ENCODE assay signal across 8 cellular contexts in the genomic region with DNA sequence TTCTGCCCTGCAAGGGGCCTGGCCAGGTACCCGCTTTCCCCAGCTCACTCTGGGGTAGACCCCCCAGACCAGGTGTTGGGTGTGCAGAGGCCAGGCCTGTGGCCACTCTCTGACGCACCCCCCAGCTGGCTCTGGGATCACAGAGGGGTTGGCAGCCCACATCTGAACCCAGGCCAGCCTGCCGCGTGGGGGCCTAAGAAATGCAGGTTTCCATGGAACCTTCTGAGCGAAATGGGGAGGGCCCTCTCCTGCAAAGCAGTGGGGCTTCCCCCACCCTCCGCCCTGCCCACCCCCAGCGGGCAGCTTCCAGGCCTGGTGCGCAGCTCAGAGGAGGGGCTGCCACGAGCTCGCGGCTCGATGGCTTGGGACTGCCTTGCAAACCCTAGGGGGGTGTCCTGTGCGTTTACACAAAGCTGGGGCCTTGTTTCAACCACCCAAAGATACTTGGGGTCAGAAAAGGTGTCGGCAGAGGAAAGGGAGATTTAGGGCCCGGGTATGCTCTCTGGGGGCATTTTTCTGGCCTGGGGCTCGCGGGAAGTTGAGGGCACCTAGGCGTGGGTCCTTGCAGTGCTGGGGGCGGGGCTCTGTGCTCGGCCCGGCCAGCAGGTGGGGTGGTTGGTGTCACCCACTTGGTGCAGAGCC. TPM values are rescaled to one million over a fixed set of nuclear protein-coding genes. Genes with fewer than 3 reads are reported as not detected.
DNase-seq lines count a peak whose midpoint lies in the region; ATAC-seq, FAIRE-seq and TF ChIP-seq lines count a peak whose summit lies in the region.
"Not testable (repeated sequence)": the region's sequence is repeated elsewhere in the genome, so short reads cannot be mapped to it uniquely, and the experiment has no call there.

No MANE protein-coding gene starts in this region.

- FAIRE-seq in HepG2 (lab: Jason Lieb, UNC) = not testable (repeated sequence)

- in situ Hi-C loops in HepG2 (cut with HindIII; ENCODE audit: extremely low pct_ligation_motif_present, low pct_unique_long_range_greater_than_20kb) = loop anchor here (10.0 kb wide), 1 partner anchor 192 kb away; a partner anchor contains a TSS

- H3K27me3 ChIP-seq in CD8-positive, alpha-beta T cell (ENCODE audit: insufficient read depth, low read length); HepG2 (ENCODE audit: control insufficient read depth in 1 of 2, insufficient read depth in 2 of 2, low read length in 2 of 2): not testable (repeated sequence)
- peaks cover 16% of the 10 kb centered on the region for H3K27me3 ChIP-seq in osteoblast (ENCODE audit: insufficient read depth, low read length)

- intact Hi-C loops in CD8-positive, alpha-beta T cell (cut with DNase I, micrococcal nuclease) = loop anchor here in 1 of 2 experiments (1.0 kb wide), 1 partner anchor 192 kb away; no protein-coding TSS in a partner anchor
- intact Hi-C loops in activated T-helper 2 cell treated with anti-CD3 and anti-CD28 coated beads, Interferon-gamma antibody, Interleukin-2, Interleukin-4, amounts not matched to agents 10 μg/mL and 5 μg/mL and 100 μg/mL, durations not matched to agents 14 hours and 24 hours and 36 hours (cut with micrococcal nuclease) = loop anchor here (1.0 to 10.0 kb wide), 2 partner anchors 101 to 332 kb away; a partner anchor contains a TSS
- intact Hi-C loops in HepG2 (cut with micrococcal nuclease; ENCODE audit: unreplicated experiment) = not testable (repeated sequence)

- H3K4me2 ChIP-seq in HepG2 (ENCODE audit: low read depth, low read length) (peak overlapping the region; percentile 77), osteoblast (ENCODE audit: insufficient read depth, low read length) (peak overlapping the region; percentile 9)

- not testable (repeated sequence) for H3K9me3 ChIP-seq in CD8-positive, alpha-beta T cell (ENCODE audit: low read length); HepG2 (ENCODE audit: low read length); osteoblast (ENCODE audit: low read depth, low read length)

- POLR2A ChIA-PET in CD8-positive, alpha-beta T cell (lab: Charles Lee) = interaction anchor here (0.7 to 1.6 kb wide), 7 partner anchors 23 to 191 kb away, joined by 3 to 6 read pairs (median 4); a partner anchor contains a TSS
- POLR2A ChIA-PET in HepG2 (lab: Yijun Ruan, JAX) = interaction anchor here (1.2 to 2.3 kb wide), 4 partner anchors 15 to 41 kb away, joined by 3 to 7 read pairs (median 6); a partner anchor contains a TSS

- not testable (repeated sequence) for DNase-seq in CD8-positive, alpha-beta T cell; LNCaP clone FGC (ENCODE audit: low read depth); activated T-helper 2 cell treated with anti-CD3 and anti-CD28 coated beads, Interferon-gamma antibody, Interleukin-2, Interleukin-4, amounts not matched to agents 10 μg/mL and 5 μg/mL and 100 μg/mL, durations not matched to agents 14 hours and 24 hours and 36 hours (ENCODE audit: low spot score); coronary artery (ENCODE audit: low spot score); HepG2 (ENCODE audit: low spot score); osteoblast (ENCODE audit: insufficient read length, low spot score, missing footprints)

- not testable (repeated sequence) for H2AFZ ChIP-seq in HepG2 (ENCODE audit: low read length); osteoblast (ENCODE audit: low read length)

- CTCF ChIA-PET in CD8-positive, alpha-beta T cell (lab: Charles Lee) = interaction anchor here (0.8 to 4.0 kb wide), 18 partner anchors 14 to 227 kb away, joined by 3 to 36 read pairs (median 6); a partner anchor contains a TSS
- CTCF ChIA-PET in HepG2 (lab: Yijun Ruan, JAX; ENCODE audit: low intra/inter-chr PET ratio, low total read pairs) = not testable (repeated sequence)

- H3K27me3 Mint-ChIP-seq in CD8-positive, alpha-beta T cell (ENCODE audit: low read depth); activated T-helper 2 cell treated with anti-CD3 and anti-CD28 coated beads, Interferon-gamma antibody, Interleukin-2, Interleukin-4, amounts not matched to agents 10 μg/mL and 5 μg/mL and 100 μg/mL, durations not matched to agents 14 hours and 24 hours and 36 hours (ENCODE audit: low read depth): not testable (repeated sequence)
- H3K27me3 Mint-ChIP-seq in T-helper 1 cell treated with Interleukin-12 subunit alpha and Interleukin-12 subunit beta and Interleukin-4 antibody, amounts not matched to agents 30 μg/mL and 1 μg/mL, for 36 hours (ENCODE audit: low read depth) = peaks cover 10% of the 10 kb centered on the region

- peaks cover 25% of the 10 kb centered on the region for H3K4me1 Mint-ChIP-seq in CD8-positive, alpha-beta T cell (ENCODE audit: low read depth)
- H3K4me1 Mint-ChIP-seq in T-helper 1 cell treated with Interleukin-12 subunit alpha and Interleukin-12 subunit beta and Interleukin-4 antibody, amounts not matched to agents 30 μg/mL and 1 μg/mL, for 36 hours (ENCODE audit: low read depth) = peaks cover 10% of the 10 kb centered on the region
- not testable (repeated sequence) for H3K4me1 Mint-ChIP-seq in activated T-helper 2 cell treated with anti-CD3 and anti-CD28 coated beads, Interferon-gamma antibody, Interleukin-2, Interleukin-4, amounts not matched to agents 10 μg/mL and 5 μg/mL and 100 μg/mL, durations not matched to agents 14 hours and 24 hours and 36 hours (ENCODE audit: low read depth)

- not testable (repeated sequence) for H3K27ac Mint-ChIP-seq in CD8-positive, alpha-beta T cell; activated T-helper 2 cell treated with anti-CD3 and anti-CD28 coated beads, Interferon-gamma antibody, Interleukin-2, Interleukin-4, amounts not matched to agents 10 μg/mL and 5 μg/mL and 100 μg/mL, durations not matched to agents 14 hours and 24 hours and 36 hours
- peak overlapping the region; percentile 50 for H3K27ac Mint-ChIP-seq in T-helper 1 cell treated with Interleukin-12 subunit alpha and Interleukin-12 subunit beta and Interleukin-4 antibody, amounts not matched to agents 30 μg/mL and 1 μg/mL, for 36 hours

- peak overlapping the region; percentile 47; the same call in 1 of the 2 replicates for H3K9ac ChIP-seq in HepG2 (ENCODE audit: insufficient read depth, low read depth, low read length)

- H3K36me3 Mint-ChIP-seq in CD8-positive, alpha-beta T cell; T-helper 1 cell treated with Interleukin-12 subunit alpha and Interleukin-12 subunit beta and Interleukin-4 antibody, amounts not matched to agents 30 μg/mL and 1 μg/mL, for 36 hours (ENCODE audit: low read depth): not testable (repeated sequence)
- peaks cover 18% of the 10 kb centered on the region for H3K36me3 Mint-ChIP-seq in activated T-helper 2 cell treated with anti-CD3 and anti-CD28 coated beads, Interferon-gamma antibody, Interleukin-2, Interleukin-4, amounts not matched to agents 10 μg/mL and 5 μg/mL and 100 μg/mL, durations not matched to agents 14 hours and 24 hours and 36 hours (ENCODE audit: low read depth)

- ATAC-seq in CD8-positive, alpha-beta T cell = not testable (repeated sequence)
- ATAC-seq in HepG2 = peak; percentile 9

- not testable (repeated sequence) for H3K4me3 ChIP-seq in CD8-positive, alpha-beta T cell (ENCODE audit: low read depth, low read length); osteoblast (ENCODE audit: insufficient read depth, low read length)
- peak overlapping the region; percentile 40 for H3K4me3 ChIP-seq in LNCaP clone FGC (ENCODE audit: low read depth, low read length)
- peak overlapping the region; percentile 72 for H3K4me3 ChIP-seq in coronary artery
- H3K4me3 ChIP-seq in HepG2 (replicated peaks in 1 of 3; ENCODE audit: insufficient read depth in 1 of 3, low read depth in 2 of 3, low read length in 3 of 3) = peak overlapping the region; percentile 45 to 61 (median 58); a peak in 4 of 6 replicates

- WGBS in HepG2 (ENCODE audit: low lambda C conversion rate) = 0% methylated on average over 3 of the region's 21 CpGs

- H3K4me1 ChIP-seq in CD8-positive, alpha-beta T cell (ENCODE audit: insufficient read depth, low read length) = peaks cover 34% of the 10 kb centered on the region
- H3K4me1 ChIP-seq in HepG2 (ENCODE audit: insufficient read depth, low read length) (peaks cover 41% of the 10 kb centered on the region), osteoblast (ENCODE audit: insufficient read depth, low read length) (peaks cover 18% of the 10 kb centered on the region)

- TF ChIP-seq RAD21 in HepG2 (CRISPR knock-in tag; IDR thresholded peaks at IDR 0.05) = not testable (repeated sequence)

- not testable (repeated sequence) for H3K79me2 ChIP-seq in HepG2 (ENCODE audit: insufficient read depth, low read length); osteoblast (ENCODE audit: insufficient read depth, low read length)

- H3K36me3 ChIP-seq in CD8-positive, alpha-beta T cell (ENCODE audit: insufficient read depth, low read length); HepG2 (replicated peaks in 1 of 2; ENCODE audit: control insufficient read depth in 1 of 2, insufficient read depth in 2 of 2, low read length in 2 of 2); osteoblast (ENCODE audit: insufficient read depth, low read length): not testable (repeated sequence)

- peak overlapping the region; percentile 60 for H3K4me3 Mint-ChIP-seq in CD8-positive, alpha-beta T cell
- H3K4me3 Mint-ChIP-seq in T-helper 1 cell treated with Interleukin-12 subunit alpha and Interleukin-12 subunit beta and Interleukin-4 antibody, amounts not matched to agents 30 μg/mL and 1 μg/mL, for 36 hours = peak overlapping the region; percentile 48
- H3K4me3 Mint-ChIP-seq in activated T-helper 2 cell treated with anti-CD3 and anti-CD28 coated beads, Interferon-gamma antibody, Interleukin-2, Interleukin-4, amounts not matched to agents 10 μg/mL and 5 μg/mL and 100 μg/mL, durations not matched to agents 14 hours and 24 hours and 36 hours (ENCODE audit: low read depth) = peak overlapping the region; percentile 47

- TF ChIP-seq CTCF in CD8-positive, alpha-beta T cell (IDR thresholded peaks at IDR 0.05); LNCaP clone FGC (IDR thresholded peaks at IDR 0.05; ENCODE audit: control insufficient read depth, extremely low read depth, insufficient read depth); coronary artery (IDR thresholded peaks at IDR 0.05); HepG2 (CRISPR knock-in tag; IDR thresholded peaks at IDR 0.05); osteoblast (IDR thresholded peaks at IDR 0.05; ENCODE audit: extremely low read depth, low read depth, low read length): not testable (repeated sequence)

- not testable (repeated sequence) for H4K20me1 ChIP-seq in HepG2 (ENCODE audit: insufficient read depth, low read length); osteoblast (ENCODE audit: insufficient read depth, low read length)

- TF ChIP-seq POLR2A in HepG2 (IDR thresholded peaks at IDR 0.05; ENCODE audit: insufficient read depth in 1 of 2, low read depth in 2 of 2, low read length in 2 of 2) = not testable (repeated sequence)

- not testable (repeated sequence) for H3K9me3 Mint-ChIP-seq in CD8-positive, alpha-beta T cell; T-helper 1 cell treated with Interleukin-12 subunit alpha and Interleukin-12 subunit beta and Interleukin-4 antibody, amounts not matched to agents 30 μg/mL and 1 μg/mL, for 36 hours; activated T-helper 2 cell treated with anti-CD3 and anti-CD28 coated beads, Interferon-gamma antibody, Interleukin-2, Interleukin-4, amounts not matched to agents 10 μg/mL and 5 μg/mL and 100 μg/mL, durations not matched to agents 14 hours and 24 hours and 36 hours

- not testable (repeated sequence) for H3K27ac ChIP-seq in CD8-positive, alpha-beta T cell (ENCODE audit: low read depth, low read length); osteoblast (ENCODE audit: low read depth, low read length)
- H3K27ac ChIP-seq in coronary artery (peak overlapping the region in 1 of 2 donors; percentile 77), HepG2 (ENCODE audit: extremely low read length, insufficient read depth, low read length) (peak overlapping the region; percentile 63), temporal lobe (ENCODE audit: low read depth, low read length) (peak overlapping the region; percentile 27)

- not testable (repeated sequence) for BruUV-seq in HepG2 (replicated peaks; lab: Mats Ljungman, UMichigan)

- not testable (repeated sequence) for TF ChIP-seq EP300 in HepG2 (IDR thresholded peaks at IDR 0.05; ENCODE audit: low read depth in 2 of 2, low read length in 2 of 2); HepG2 (CRISPR knock-in tag; IDR thresholded peaks at IDR 0.05; ENCODE audit: borderline replicate concordance)

RNA-seq across cellular contexts. Expression of a gene that starts 1.0 kb away (rescaled TPM):
- 1 to 10 TPM; 1.7 to 2.1 TPM for total RNA-seq in CD8-positive, alpha-beta T cell
- total RNA-seq in activated T-helper 2 cell treated with anti-CD3 and anti-CD28 coated beads, Interferon-gamma antibody, Interleukin-2, Interleukin-4, amounts not matched to agents 10 μg/mL and 5 μg/mL and 100 μg/mL, durations not matched to agents 14 hours and 24 hours and 36 hours = 5.0 and 5.1 TPM in 2 replicates
- 0.48 and 1.1 TPM in 2 replicates for total RNA-seq in HepG2 (2016; rRNA removed; fragmentation: Illumina TruSeq; extraction: Trizol)
- total RNA-seq in HepG2 (2016; cell fraction: cytosol; rRNA removed; fragmentation: Illumina TruSeq; extraction: Trizol; ENCODE audit: low read depth) = 0.61 and 0.71 TPM in 2 replicates
- total RNA-seq in HepG2 (2016; cell fraction: insoluble cytoplasmic fraction; rRNA removed; fragmentation: Illumina TruSeq; extraction: Trizol) = 0.30 and 1.00 TPM in 2 replicates
- 0.59 and 0.90 TPM in 2 replicates for total RNA-seq in HepG2 (2016; cell fraction: membrane; rRNA removed; fragmentation: Illumina TruSeq; extraction: Trizol)
- total RNA-seq in HepG2 (2016; cell fraction: nucleus; rRNA removed; fragmentation: Illumina TruSeq; extraction: Trizol) = 1.0 TPM in 2 replicates
- polyA plus RNA-seq in HepG2 (2011; rRNA removed) = 1.2 and 1.4 TPM in 2 replicates
- polyA plus RNA-seq in HepG2 (2011; cell fraction: cytosol; rRNA removed) = 0.45 and 0.97 TPM in 2 replicates
- polyA plus RNA-seq in HepG2 (2011; cell fraction: nucleus; rRNA removed) = 22.1 and 27.9 TPM in 2 replicates
- 2.2 TPM in 2 replicates for polyA plus RNA-seq in HepG2 (2012)
- polyA plus RNA-seq in HepG2 (2016; cell fraction: cytosol; fragmentation: Illumina TruSeq; extraction: Trizol; ENCODE audit: low read depth) = 0.40 and 0.78 TPM in 2 replicates
- polyA plus RNA-seq in HepG2 (2016; cell fraction: insoluble cytoplasmic fraction; fragmentation: Illumina TruSeq; extraction: Trizol; ENCODE audit: low read depth) = 0.61 and 0.74 TPM in 2 replicates
- 0.52 and 0.76 TPM in 2 replicates for polyA plus RNA-seq in HepG2 (2016; cell fraction: membrane; fragmentation: Illumina TruSeq; extraction: Trizol; ENCODE audit: low read depth)
- 4.1 and 4.6 TPM in 2 replicates for polyA plus RNA-seq in HepG2 (2016; cell fraction: nucleus; fragmentation: Illumina TruSeq; extraction: Trizol; ENCODE audit: insufficient read depth, low read depth)
- polyA minus RNA-seq in HepG2 (2011; rRNA and poly(A)+ RNA removed; ENCODE audit: low replicate concordance) = 0.77 and 1.1 TPM in 2 replicates
- polyA minus RNA-seq in HepG2 (2011; cell fraction: cytosol; rRNA and poly(A)+ RNA removed) = 1.5 and 1.8 TPM in 2 replicates
- polyA minus RNA-seq in HepG2 (2011; cell fraction: nucleus; rRNA and poly(A)+ RNA removed) = 3.0 and 3.3 TPM in 2 replicates
- total RNA-seq in osteoblast = 0.88 and 1.1 TPM in 2 replicates
- total RNA-seq in temporal lobe = 2.5 TPM

RNA-seq across cellular contexts. Expression of a gene that starts 5.9 kb away (rescaled TPM):
- total RNA-seq in CD8-positive, alpha-beta T cell = 10 to 100 TPM; 15.7 to 17.1 TPM
- total RNA-seq in activated T-helper 2 cell treated with anti-CD3 and anti-CD28 coated beads, Interferon-gamma antibody, Interleukin-2, Interleukin-4, amounts not matched to agents 10 μg/mL and 5 μg/mL and 100 μg/mL, durations not matched to agents 14 hours and 24 hours and 36 hours = 127 and 133 TPM in 2 replicates
- total RNA-seq in HepG2 (2016; rRNA removed; fragmentation: Illumina TruSeq; extraction: Trizol) = 155 and 192 TPM in 2 replicates
- total RNA-seq in HepG2 (2016; cell fraction: cytosol; rRNA removed; fragmentation: Illumina TruSeq; extraction: Trizol; ENCODE audit: low read depth) = 102 and 115 TPM in 2 replicates
- 166 and 201 TPM in 2 replicates for total RNA-seq in HepG2 (2016; cell fraction: insoluble cytoplasmic fraction; rRNA removed; fragmentation: Illumina TruSeq; extraction: Trizol)
- 119 and 147 TPM in 2 replicates for total RNA-seq in HepG2 (2016; cell fraction: membrane; rRNA removed; fragmentation: Illumina TruSeq; extraction: Trizol)
- total RNA-seq in HepG2 (2016; cell fraction: nucleus; rRNA removed; fragmentation: Illumina TruSeq; extraction: Trizol) = 76.8 and 86.8 TPM in 2 replicates
- polyA plus RNA-seq in HepG2 (2011; rRNA removed) = 184 and 189 TPM in 2 replicates
- 184 and 289 TPM in 2 replicates for polyA plus RNA-seq in HepG2 (2011; cell fraction: cytosol; rRNA removed)
- 352 and 483 TPM in 2 replicates for polyA plus RNA-seq in HepG2 (2011; cell fraction: nucleus; rRNA removed)
- polyA plus RNA-seq in HepG2 (2012) = 109 and 121 TPM in 2 replicates
- polyA plus RNA-seq in HepG2 (2016; cell fraction: cytosol; fragmentation: Illumina TruSeq; extraction: Trizol; ENCODE audit: low read depth) = 97.4 and 122 TPM in 2 replicates
- polyA plus RNA-seq in HepG2 (2016; cell fraction: insoluble cytoplasmic fraction; fragmentation: Illumina TruSeq; extraction: Trizol; ENCODE audit: low read depth) = 136 and 146 TPM in 2 replicates
- polyA plus RNA-seq in HepG2 (2016; cell fraction: membrane; fragmentation: Illumina TruSeq; extraction: Trizol; ENCODE audit: low read depth) = 95.2 and 109 TPM in 2 replicates
- polyA plus RNA-seq in HepG2 (2016; cell fraction: nucleus; fragmentation: Illumina TruSeq; extraction: Trizol; ENCODE audit: insufficient read depth, low read depth) = 167 and 176 TPM in 2 replicates
- polyA minus RNA-seq in HepG2 (2011; rRNA and poly(A)+ RNA removed; ENCODE audit: low replicate concordance) = 32.0 and 34.3 TPM in 2 replicates
- polyA minus RNA-seq in HepG2 (2011; cell fraction: cytosol; rRNA and poly(A)+ RNA removed) = 21.5 and 26.7 TPM in 2 replicates
- 33.4 and 39.9 TPM in 2 replicates for polyA minus RNA-seq in HepG2 (2011; cell fraction: nucleus; rRNA and poly(A)+ RNA removed)
- total RNA-seq in osteoblast = 54.2 and 59.0 TPM in 2 replicates
- 45.7 TPM for total RNA-seq in temporal lobe

RNA-seq across cellular contexts. Expression of a gene that starts 8.9 kb away (rescaled TPM):
- total RNA-seq in CD8-positive, alpha-beta T cell = 1 to 10 TPM; 2.4 to 3.4 TPM
- 19.0 and 21.0 TPM in 2 replicates for total RNA-seq in activated T-helper 2 cell treated with anti-CD3 and anti-CD28 coated beads, Interferon-gamma antibody, Interleukin-2, Interleukin-4, amounts not matched to agents 10 μg/mL and 5 μg/mL and 100 μg/mL, durations not matched to agents 14 hours and 24 hours and 36 hours
- 1.2 and 6.0 TPM in 2 replicates for total RNA-seq in HepG2 (2016; rRNA removed; fragmentation: Illumina TruSeq; extraction: Trizol)
- 1.7 and 2.2 TPM in 2 replicates for total RNA-seq in HepG2 (2016; cell fraction: cytosol; rRNA removed; fragmentation: Illumina TruSeq; extraction: Trizol; ENCODE audit: low read depth)
- 1.0 and 7.5 TPM in 2 replicates for total RNA-seq in HepG2 (2016; cell fraction: insoluble cytoplasmic fraction; rRNA removed; fragmentation: Illumina TruSeq; extraction: Trizol)
- total RNA-seq in HepG2 (2016; cell fraction: membrane; rRNA removed; fragmentation: Illumina TruSeq; extraction: Trizol) = 0.83 and 1.1 TPM in 2 replicates
- 7.7 and 10.7 TPM in 2 replicates for total RNA-seq in HepG2 (2016; cell fraction: nucleus; rRNA removed; fragmentation: Illumina TruSeq; extraction: Trizol)
- polyA plus RNA-seq in HepG2 (2011; rRNA removed) = 6.8 and 7.9 TPM in 2 replicates
- 1.2 and 2.6 TPM in 2 replicates for polyA plus RNA-seq in HepG2 (2011; cell fraction: cytosol; rRNA removed)
- polyA plus RNA-seq in HepG2 (2011; cell fraction: nucleus; rRNA removed) = 170 and 232 TPM in 2 replicates
- polyA plus RNA-seq in HepG2 (2012) = 6.5 and 6.7 TPM in 2 replicates
- polyA plus RNA-seq in HepG2 (2016; cell fraction: cytosol; fragmentation: Illumina TruSeq; extraction: Trizol; ENCODE audit: low read depth) = 0.48 and 0.49 TPM in 2 replicates
- polyA plus RNA-seq in HepG2 (2016; cell fraction: insoluble cytoplasmic fraction; fragmentation: Illumina TruSeq; extraction: Trizol; ENCODE audit: low read depth) = 1.2 and 1.3 TPM in 2 replicates
- polyA plus RNA-seq in HepG2 (2016; cell fraction: membrane; fragmentation: Illumina TruSeq; extraction: Trizol; ENCODE audit: low read depth) = 0.57 and 0.68 TPM in 2 replicates
- polyA plus RNA-seq in HepG2 (2016; cell fraction: nucleus; fragmentation: Illumina TruSeq; extraction: Trizol; ENCODE audit: insufficient read depth, low read depth) = 32.1 and 33.9 TPM in 2 replicates
- polyA minus RNA-seq in HepG2 (2011; rRNA and poly(A)+ RNA removed; ENCODE audit: low replicate concordance) = 0.96 and 2.4 TPM in 2 replicates
- polyA minus RNA-seq in HepG2 (2011; cell fraction: cytosol; rRNA and poly(A)+ RNA removed) = 0.69 and 1.2 TPM in 2 replicates
- polyA minus RNA-seq in HepG2 (2011; cell fraction: nucleus; rRNA and poly(A)+ RNA removed) = 8.8 and 10.9 TPM in 2 replicates
- 0.88 and 1.4 TPM in 2 replicates for total RNA-seq in osteoblast
- 7.1 TPM for total RNA-seq in temporal lobe

RNA-seq across cellular contexts. Expression of a gene that starts 22.8 kb away (rescaled TPM):
- total RNA-seq in CD8-positive, alpha-beta T cell = 100 to 1,000 TPM; 198 to 200 TPM
- 381 and 410 TPM in 2 replicates for total RNA-seq in activated T-helper 2 cell treated with anti-CD3 and anti-CD28 coated beads, Interferon-gamma antibody, Interleukin-2, Interleukin-4, amounts not matched to agents 10 μg/mL and 5 μg/mL and 100 μg/mL, durations not matched to agents 14 hours and 24 hours and 36 hours
- 379 and 474 TPM in 2 replicates for total RNA-seq in HepG2 (2016; rRNA removed; fragmentation: Illumina TruSeq; extraction: Trizol)
- total RNA-seq in HepG2 (2016; cell fraction: cytosol; rRNA removed; fragmentation: Illumina TruSeq; extraction: Trizol; ENCODE audit: low read depth) = 152 and 180 TPM in 2 replicates
- total RNA-seq in HepG2 (2016; cell fraction: insoluble cytoplasmic fraction; rRNA removed; fragmentation: Illumina TruSeq; extraction: Trizol) = 390 and 529 TPM in 2 replicates
- 186 and 193 TPM in 2 replicates for total RNA-seq in HepG2 (2016; cell fraction: membrane; rRNA removed; fragmentation: Illumina TruSeq; extraction: Trizol)
- total RNA-seq in HepG2 (2016; cell fraction: nucleus; rRNA removed; fragmentation: Illumina TruSeq; extraction: Trizol) = 157 and 160 TPM in 2 replicates
- polyA plus RNA-seq in HepG2 (2011; rRNA removed) = 235 and 269 TPM in 2 replicates
- polyA plus RNA-seq in HepG2 (2011; cell fraction: cytosol; rRNA removed) = 392 and 430 TPM in 2 replicates
- 129 and 177 TPM in 2 replicates for polyA plus RNA-seq in HepG2 (2011; cell fraction: nucleus; rRNA removed)
- polyA plus RNA-seq in HepG2 (2012) = 257 and 326 TPM in 2 replicates
- polyA plus RNA-seq in HepG2 (2016; cell fraction: cytosol; fragmentation: Illumina TruSeq; extraction: Trizol; ENCODE audit: low read depth) = 191 and 202 TPM in 2 replicates
- 553 and 620 TPM in 2 replicates for polyA plus RNA-seq in HepG2 (2016; cell fraction: insoluble cytoplasmic fraction; fragmentation: Illumina TruSeq; extraction: Trizol; ENCODE audit: low read depth)
- 198 and 200 TPM in 2 replicates for polyA plus RNA-seq in HepG2 (2016; cell fraction: membrane; fragmentation: Illumina TruSeq; extraction: Trizol; ENCODE audit: low read depth)
- polyA plus RNA-seq in HepG2 (2016; cell fraction: nucleus; fragmentation: Illumina TruSeq; extraction: Trizol; ENCODE audit: insufficient read depth, low read depth) = 307 and 322 TPM in 2 replicates
- 34.3 and 99.7 TPM in 2 replicates for polyA minus RNA-seq in HepG2 (2011; rRNA and poly(A)+ RNA removed; ENCODE audit: low replicate concordance)
- 87.8 and 91.0 TPM in 2 replicates for polyA minus RNA-seq in HepG2 (2011; cell fraction: cytosol; rRNA and poly(A)+ RNA removed)
- polyA minus RNA-seq in HepG2 (2011; cell fraction: nucleus; rRNA and poly(A)+ RNA removed) = 84.2 and 94.6 TPM in 2 replicates
- 126 and 173 TPM in 2 replicates for total RNA-seq in osteoblast
- 116 TPM for total RNA-seq in temporal lobe

RNA-seq across cellular contexts. Expression of a gene that starts 35.5 kb away (rescaled TPM):
- 10 to 100 TPM; 53.3 to 55.5 TPM for total RNA-seq in CD8-positive, alpha-beta T cell
- 108 and 111 TPM in 2 replicates for total RNA-seq in activated T-helper 2 cell treated with anti-CD3 and anti-CD28 coated beads, Interferon-gamma antibody, Interleukin-2, Interleukin-4, amounts not matched to agents 10 μg/mL and 5 μg/mL and 100 μg/mL, durations not matched to agents 14 hours and 24 hours and 36 hours
- 66.4 and 81.5 TPM in 2 replicates for total RNA-seq in HepG2 (2016; rRNA removed; fragmentation: Illumina TruSeq; extraction: Trizol)
- 37.0 and 38.7 TPM in 2 replicates for total RNA-seq in HepG2 (2016; cell fraction: cytosol; rRNA removed; fragmentation: Illumina TruSeq; extraction: Trizol; ENCODE audit: low read depth)
- total RNA-seq in HepG2 (2016; cell fraction: insoluble cytoplasmic fraction; rRNA removed; fragmentation: Illumina TruSeq; extraction: Trizol) = 54.7 and 84.6 TPM in 2 replicates
- 88.7 and 91.1 TPM in 2 replicates for total RNA-seq in HepG2 (2016; cell fraction: membrane; rRNA removed; fragmentation: Illumina TruSeq; extraction: Trizol)
- 50.3 and 58.9 TPM in 2 replicates for total RNA-seq in HepG2 (2016; cell fraction: nucleus; rRNA removed; fragmentation: Illumina TruSeq; extraction: Trizol)
- 125 and 139 TPM in 2 replicates for polyA plus RNA-seq in HepG2 (2011; rRNA removed)
- polyA plus RNA-seq in HepG2 (2011; cell fraction: cytosol; rRNA removed) = 72.4 and 105 TPM in 2 replicates
- 222 and 282 TPM in 2 replicates for polyA plus RNA-seq in HepG2 (2011; cell fraction: nucleus; rRNA removed)
- polyA plus RNA-seq in HepG2 (2012) = 114 and 126 TPM in 2 replicates
- 45.2 and 45.6 TPM in 2 replicates for polyA plus RNA-seq in HepG2 (2016; cell fraction: cytosol; fragmentation: Illumina TruSeq; extraction: Trizol; ENCODE audit: low read depth)
- 68.3 and 84.3 TPM in 2 replicates for polyA plus RNA-seq in HepG2 (2016; cell fraction: insoluble cytoplasmic fraction; fragmentation: Illumina TruSeq; extraction: Trizol; ENCODE audit: low read depth)
- 80.1 and 85.2 TPM in 2 replicates for polyA plus RNA-seq in HepG2 (2016; cell fraction: membrane; fragmentation: Illumina TruSeq; extraction: Trizol; ENCODE audit: low read depth)
- 135 and 137 TPM in 2 replicates for polyA plus RNA-seq in HepG2 (2016; cell fraction: nucleus; fragmentation: Illumina TruSeq; extraction: Trizol; ENCODE audit: insufficient read depth, low read depth)
- polyA minus RNA-seq in HepG2 (2011; rRNA and poly(A)+ RNA removed; ENCODE audit: low replicate concordance) = 117 and 139 TPM in 2 replicates
- polyA minus RNA-seq in HepG2 (2011; cell fraction: cytosol; rRNA and poly(A)+ RNA removed) = 60.1 and 64.7 TPM in 2 replicates
- polyA minus RNA-seq in HepG2 (2011; cell fraction: nucleus; rRNA and poly(A)+ RNA removed) = 67.3 and 68.4 TPM in 2 replicates
- total RNA-seq in osteoblast = 64.2 and 64.8 TPM in 2 replicates
- 29.5 TPM for total RNA-seq in temporal lobe
